1 cellular context compared by ENCODE assay signal in genomic region chr16:29649560-29650494, GRCh38.
TF ChIP-seq lines count a peak whose summit lies in the region.

No MANE protein-coding gene starts in this region.

TF ChIP-seq in K562, 482 proteins besides CTCF, POLR2A, EP300 and RAD21:
- no peak for TF ChIP-seq DNMT1 (IDR thresholded peaks at IDR 0.05)
- TF ChIP-seq HCFC1 (IDR thresholded peaks at IDR 0.05; ENCODE audit: low read depth, low read length), result no peak
- TF ChIP-seq EHMT2 (IDR thresholded peaks at IDR 0.05), result no peak
- no peak for TF ChIP-seq MLLT1 (IDR thresholded peaks at IDR 0.05)
- no peak for TF ChIP-seq THRA (IDR thresholded peaks at IDR 0.05)
- TF ChIP-seq LCOR (CRISPR knock-in tag; IDR thresholded peaks at IDR 0.05), result no peak
- no peak for TF ChIP-seq KDM5B (IDR thresholded peaks at IDR 0.05; ENCODE audit: insufficient replicate concordance, low read depth, low read length)
- TF ChIP-seq RBBP5 (IDR thresholded peaks at IDR 0.05; ENCODE audit: borderline replicate concordance, insufficient read depth, low read length, poor library complexity, severe bottlenecking), result no peak
- no peak for TF ChIP-seq PHB2 (IDR thresholded peaks at IDR 0.05; ENCODE audit: low read depth)
- no peak for TF ChIP-seq ZNF75A (CRISPR knock-in tag; IDR thresholded peaks at IDR 0.05)
- TF ChIP-seq MBD1 (CRISPR knock-in tag; IDR thresholded peaks at IDR 0.05), result no peak
- no peak for TF ChIP-seq HNRNPL (IDR thresholded peaks at IDR 0.05; ENCODE audit: low read depth, low read length)
- TF ChIP-seq ZNF23 (CRISPR knock-in tag; IDR thresholded peaks at IDR 0.05), result no peak
- no peak for TF ChIP-seq TCFL5 (CRISPR knock-in tag; conservative IDR thresholded peaks at IDR 0.05)
